In genomic region chr4:16259531-16260246, GRCh38 we compare ENCODE assay signal across 18 cellular contexts. TPM values are rescaled to one million over a fixed set of nuclear protein-coding genes. Genes with fewer than 3 reads are reported as not detected.
A peak's percentile ranks its signal among the peaks of the same experiment; 100 is the strongest.
DNase-seq lines count a peak whose midpoint lies in the region; ATAC-seq lines count a peak whose summit lies in the region.
"Had no signal": no experiment of that assay in that cellular context is flagged by ENCODE, and none has a peak within 500 bp of the region (broad histone marks: within the 10 kb centered on the region; RNA-seq: fewer than 3 reads in every experiment).

No MANE protein-coding gene starts in this region.

- no peaks in the 10 kb centered on the region for H3K27me3 Mint-ChIP-seq in activated CD4-positive, alpha-beta T cell treated with anti-CD3 and anti-CD28 coated beads, Interleukin-2, amount 10 ng/mL, durations not matched to agents 7 days and 5 days
- no peaks in the 10 kb centered on the region for H3K27me3 Mint-ChIP-seq in activated naive CD8-positive, alpha-beta T cell
- H3K27me3 Mint-ChIP-seq: T-cell had no signal

- peaks cover 6% of the 10 kb centered on the region for H3K9me3 Mint-ChIP-seq in activated CD4-positive, alpha-beta T cell treated with anti-CD3 and anti-CD28 coated beads, Interleukin-2, amount 10 ng/mL, durations not matched to agents 7 days and 5 days
- H3K9me3 Mint-ChIP-seq in activated naive CD8-positive, alpha-beta T cell (ENCODE audit: low read depth) = no peaks in the 10 kb centered on the region
- no peaks in the 10 kb centered on the region for H3K9me3 Mint-ChIP-seq in stimulated activated effector memory CD8-positive, alpha-beta T cell treated with anti-CD3 and anti-CD28 coated beads, Interleukin-12 subunit alpha, Interleukin-12 subunit beta, amount 100 ng/mL, for 72 hours
- H3K9me3 Mint-ChIP-seq: T-cell had no signal

- H3K4me1 Mint-ChIP-seq in activated CD4-positive, alpha-beta T cell treated with anti-CD3 and anti-CD28 coated beads, Interleukin-2, amount 10 ng/mL, durations not matched to agents 7 days and 5 days = peaks cover 9% of the 10 kb centered on the region
- peaks cover 24% of the 10 kb centered on the region for H3K4me1 Mint-ChIP-seq in activated naive CD8-positive, alpha-beta T cell (ENCODE audit: low read depth)
- H3K4me1 Mint-ChIP-seq in stimulated activated effector memory CD8-positive, alpha-beta T cell treated with anti-CD3 and anti-CD28 coated beads, Interleukin-12 subunit alpha, Interleukin-12 subunit beta, amount 100 ng/mL, for 72 hours = peaks cover 33% of the 10 kb centered on the region

- intact Hi-C loops in head of caudate nucleus (cut with DNase I) = loop anchor here (10.0 kb wide), 1 partner anchor 375 kb away; no protein-coding TSS in a partner anchor

- no peak overlapping the region for H3K4me3 Mint-ChIP-seq in activated CD4-positive, alpha-beta T cell treated with anti-CD3 and anti-CD28 coated beads, Interleukin-2, amount 10 ng/mL, durations not matched to agents 7 days and 5 days
- no peak overlapping the region for H3K4me3 Mint-ChIP-seq in activated naive CD8-positive, alpha-beta T cell
- peak overlapping the region; percentile 17 for H3K4me3 Mint-ChIP-seq in stimulated activated effector memory CD8-positive, alpha-beta T cell treated with anti-CD3 and anti-CD28 coated beads, Interleukin-12 subunit alpha, Interleukin-12 subunit beta, amount 100 ng/mL, for 72 hours
- H3K4me3 Mint-ChIP-seq: T-cell had no signal

- H3K36me3 Mint-ChIP-seq in activated CD4-positive, alpha-beta T cell treated with anti-CD3 and anti-CD28 coated beads, Interleukin-2, amount 10 ng/mL, durations not matched to agents 7 days and 5 days (ENCODE audit: low read depth) = peaks cover 12% of the 10 kb centered on the region
- H3K36me3 Mint-ChIP-seq in activated naive CD8-positive, alpha-beta T cell = peaks cover 7% of the 10 kb centered on the region
- no peaks in the 10 kb centered on the region for H3K36me3 Mint-ChIP-seq in stimulated activated effector memory CD8-positive, alpha-beta T cell treated with anti-CD3 and anti-CD28 coated beads, Interleukin-12 subunit alpha, Interleukin-12 subunit beta, amount 100 ng/mL, for 72 hours

- peak; percentile 4 to 11 for DNase-seq in activated CD4-positive, alpha-beta T cell treated with anti-CD3 and anti-CD28 coated beads for 24 hours (ENCODE audit: low read depth in 2 of 2)
- no peak for DNase-seq in activated CD4-positive, alpha-beta T cell treated with anti-CD3 and anti-CD28 coated beads, Interleukin-2, amount 10 ng/mL, durations not matched to agents 7 days and 5 days
- DNase-seq in head of caudate nucleus = peak in 24 of 42 donors; percentile 5 to 80 (median 36)
- peak in 1 of 2 donors; percentile 59 for DNase-seq in stimulated activated effector memory CD8-positive, alpha-beta T cell treated with anti-CD3 and anti-CD28 coated beads, Interleukin-12 subunit alpha, Interleukin-12 subunit beta, amount 100 ng/mL, for 72 hours (ENCODE audit: low spot score in 2 of 2)
- no peak for DNase-seq in NCI-H1105 (lab: John Stamatoyannopoulos, UW)
- no peak for DNase-seq in NCI-H2196 (lab: John Stamatoyannopoulos, UW; ENCODE audit: unreplicated experiment)
- no peak for DNase-seq in RKO (ENCODE audit: low spot score)
- DNase-seq: activated CD4-positive, CD25-positive, alpha-beta regulatory T cell treated with anti-CD3 and anti-CD28 coated beads, Interleukin-2, amount 50 U/mL, for 72 hours; activated gamma-delta T cell treated with Interleukin-2 at 50 U/mL for 16 hours; Calu3; cerebellar nuclear complex; heart right ventricle; NCI-H1694 treated with DMSO at 0.1 percent for 48 hours; NCI-H524 treated with DMSO at 0.1 percent for 48 hours; RPMI8226; T-cell had no signal

- peak; percentile 94 for ATAC-seq in stimulated activated effector memory CD8-positive, alpha-beta T cell treated with anti-CD3 and anti-CD28 coated beads, Interleukin-12 subunit alpha, Interleukin-12 subunit beta, amount 100 ng/mL, for 72 hours
- ATAC-seq: A549, heart right ventricle, T-cell had no signal

- POLR2A ChIA-PET in activated CD4-positive, alpha-beta T cell treated with anti-CD3 and anti-CD28 coated beads, Interleukin-2, amount 10 ng/mL, durations not matched to agents 7 days and 5 days (lab: Charles Lee) = interaction anchor here (0.6 kb wide), 1 partner anchor 97 kb away, joined by 4 read pairs; no protein-coding TSS in a partner anchor

- CTCF ChIA-PET in activated CD4-positive, alpha-beta T cell treated with anti-CD3 and anti-CD28 coated beads, Interleukin-2, amount 10 ng/mL, durations not matched to agents 7 days and 5 days (lab: Charles Lee) = interaction anchor here (1.8 kb wide), 1 partner anchor 11 kb away, joined by 4 read pairs; no protein-coding TSS in a partner anchor

- H3K27ac Mint-ChIP-seq in activated CD4-positive, alpha-beta T cell treated with anti-CD3 and anti-CD28 coated beads, Interleukin-2, amount 10 ng/mL, durations not matched to agents 7 days and 5 days = no peak overlapping the region
- H3K27ac Mint-ChIP-seq in activated naive CD8-positive, alpha-beta T cell = peak overlapping the region; percentile 76
- peak overlapping the region; percentile 79 for H3K27ac Mint-ChIP-seq in stimulated activated effector memory CD8-positive, alpha-beta T cell treated with anti-CD3 and anti-CD28 coated beads, Interleukin-12 subunit alpha, Interleukin-12 subunit beta, amount 100 ng/mL, for 72 hours

RNA-seq across cellular contexts. Expression of gene TAPT1, which starts 33.4 kb away (rescaled TPM):
- total RNA-seq in activated CD4-positive, alpha-beta T cell treated with anti-CD3 and anti-CD28 coated beads, Interleukin-2, amount 10 ng/mL, durations not matched to agents 7 days and 5 days = 10 to 100 TPM; 49.6 to 58.2 TPM

Comparison
In these comparisons a context has a peak if more than half of its experiments do, and no peak if none do; other contexts are left out.
1. DNase-seq: peak in activated CD4-positive, alpha-beta T cell treated with anti-CD3 and anti-CD28 coated beads for 24 hours (2 of 2) and head of caudate nucleus (24 of 42); none in activated CD4-positive, alpha-beta T cell treated with anti-CD3 and anti-CD28 coated beads, Interleukin-2, amount 10 ng/mL, durations not matched to agents 7 days and 5 days (single experiment), NCI-H1105 (single experiment), NCI-H2196 (single experiment) and RKO (single experiment).